ENCODE assay signal across 8 cellular contexts in genomic region chr19:5627395-5627904, GRCh38. TPM values are rescaled to one million over a fixed set of nuclear protein-coding genes. Genes with fewer than 3 reads are reported as not detected.
DNase-seq lines count a peak whose midpoint lies in the region; ATAC-seq and TF ChIP-seq lines count a peak whose summit lies in the region.

No MANE protein-coding gene starts in this region.

- intact Hi-C loops in esophagus muscularis mucosa (cut with DNase I): no loop called here

- H3K27ac Mint-ChIP-seq in T-helper 1 cell treated with Interleukin-12 subunit alpha and Interleukin-12 subunit beta and Interleukin-4 antibody, amounts not matched to agents 30 μg/mL and 1 μg/mL, for 36 hours: peak overlapping the region; percentile 2

- peak overlapping the region; percentile 20 for H3K4me3 Mint-ChIP-seq in T-helper 1 cell treated with Interleukin-12 subunit alpha and Interleukin-12 subunit beta and Interleukin-4 antibody, amounts not matched to agents 30 μg/mL and 1 μg/mL, for 36 hours

- H3K36me3 ChIP-seq in esophagus muscularis mucosa: peaks cover 7 to 46% (median 41%) of the 10 kb centered on the region in 4 donors

- H3K27me3 ChIP-seq in esophagus muscularis mucosa: no peaks in the 10 kb centered on the region

- H3K4me1 ChIP-seq in esophagus muscularis mucosa: peaks cover 61 to 86% (median 84%) of the 10 kb centered on the region in 4 donors

- peak overlapping the region in 3 of 4 donors; percentile 16 to 49 (median 29) for H3K27ac ChIP-seq in esophagus muscularis mucosa (replicated peaks in 1 of 4)

- DNase-seq in GM13977 (ENCODE audit: low spot score): peak; percentile 47
- peak; percentile 93 for DNase-seq in esophagus muscularis mucosa (ENCODE audit: extremely low spot score)
- DNase-seq in retina: peak; percentile 34
- no peak for DNase-seq in NCI-H1105 (lab: John Stamatoyannopoulos, UW)
- DNase-seq in dermis blood vessel endothelial cell: no peak

- WGBS in esophagus muscularis mucosa: 36% methylated on average over 6 of the region's 6 CpGs

- H3K9me3 Mint-ChIP-seq in T-helper 1 cell treated with Interleukin-12 subunit alpha and Interleukin-12 subunit beta and Interleukin-4 antibody, amounts not matched to agents 30 μg/mL and 1 μg/mL, for 36 hours: no peaks in the 10 kb centered on the region

- ATAC-seq in HG03571 (IDR thresholded peaks at IDR 0.05; ENCODE audit: unreplicated experiment): no peak
- ATAC-seq in activated CD4-positive, CD25-positive, alpha-beta regulatory T cell treated with anti-CD3 and anti-CD28 coated beads, Interleukin-2, amount 50 U/mL, for 24 hours: no peak

- peaks cover 54% of the 10 kb centered on the region for H3K4me1 Mint-ChIP-seq in T-helper 1 cell treated with Interleukin-12 subunit alpha and Interleukin-12 subunit beta and Interleukin-4 antibody, amounts not matched to agents 30 μg/mL and 1 μg/mL, for 36 hours (ENCODE audit: low read depth)

- no peak for TF ChIP-seq POLR2A in esophagus muscularis mucosa (IDR thresholded peaks at IDR 0.05; ENCODE audit: low read depth)

- in situ Hi-C loops in GM13977 (cut with MboI; ENCODE audit: low pct_unique_long_range_greater_than_20kb, low sequenced_read_pairs, unreplicated experiment): no loop called here

- no peak overlapping the region for H3K4me3 ChIP-seq in esophagus muscularis mucosa

- H3K36me3 Mint-ChIP-seq in T-helper 1 cell treated with Interleukin-12 subunit alpha and Interleukin-12 subunit beta and Interleukin-4 antibody, amounts not matched to agents 30 μg/mL and 1 μg/mL, for 36 hours (ENCODE audit: low read depth): peaks cover 49% of the 10 kb centered on the region

- no peaks in the 10 kb centered on the region for H3K27me3 Mint-ChIP-seq in T-helper 1 cell treated with Interleukin-12 subunit alpha and Interleukin-12 subunit beta and Interleukin-4 antibody, amounts not matched to agents 30 μg/mL and 1 μg/mL, for 36 hours (ENCODE audit: low read depth)

- no peak for TF ChIP-seq EP300 in esophagus muscularis mucosa (IDR thresholded peaks at IDR 0.05)

- TF ChIP-seq CTCF in GM13977 (IDR thresholded peaks at IDR 0.05; ENCODE audit: extremely low read depth, insufficient read depth, missing control alignments) (no peak), esophagus muscularis mucosa (IDR thresholded peaks at IDR 0.05) (no peak)

- no peaks in the 10 kb centered on the region for H3K9me3 ChIP-seq in esophagus muscularis mucosa

RNA-seq across cellular contexts. Expression of gene SAFB, which starts 4.6 kb away (rescaled TPM):
- total RNA-seq in esophagus muscularis mucosa (10 to 100 TPM; 48.4 to 96.2 (median 75.7) TPM), dermis blood vessel endothelial cell (56.0 and 60.1 TPM in 2 replicates)

RNA-seq across cellular contexts. Expression of gene SAFB2, which starts 4.9 kb away (rescaled TPM):
- total RNA-seq in esophagus muscularis mucosa: 10 to 100 TPM; 31.1 to 57.8 (median 42.7) TPM
- total RNA-seq in dermis blood vessel endothelial cell: 33.4 and 47.5 TPM in 2 replicates

RNA-seq across cellular contexts. Expression of gene MICOS13, which starts 52.9 kb away (rescaled TPM):
- total RNA-seq in esophagus muscularis mucosa: 10 to 100 TPM; 46.4 to 70.0 (median 59.3) TPM
- total RNA-seq in dermis blood vessel endothelial cell: 13.4 and 22.3 TPM in 2 replicates

RNA-seq across cellular contexts. Expression of gene HSD11B1L, which starts 53.4 kb away (rescaled TPM):
- total RNA-seq in esophagus muscularis mucosa (10 to 100 TPM; 15.0 to 21.8 (median 17.8) TPM), dermis blood vessel endothelial cell (7.4 and 9.7 TPM in 2 replicates)

RNA-seq across cellular contexts. Expression of gene TINCR, which starts 59.7 kb away (rescaled TPM):
- total RNA-seq in esophagus muscularis mucosa (1 to 10 TPM in 1 of 4 donors, under 1 TPM in 2, not detected in 1; 0.17 to 2.9 (median 0.33) TPM), dermis blood vessel endothelial cell (under 0.01 TPM in 1 of 2 replicates, not detected in the other)

Comparison
In these comparisons a context has a peak if more than half of its experiments do, and no peak if none do; other contexts are left out.
1. DNase-seq: peak in GM13977 (single experiment), esophagus muscularis mucosa (single experiment) and retina (single experiment); none in NCI-H1105 (single experiment) and dermis blood vessel endothelial cell (single experiment).